Comparison of ENCODE assay signal across 9 cellular contexts in the genomic region with DNA sequence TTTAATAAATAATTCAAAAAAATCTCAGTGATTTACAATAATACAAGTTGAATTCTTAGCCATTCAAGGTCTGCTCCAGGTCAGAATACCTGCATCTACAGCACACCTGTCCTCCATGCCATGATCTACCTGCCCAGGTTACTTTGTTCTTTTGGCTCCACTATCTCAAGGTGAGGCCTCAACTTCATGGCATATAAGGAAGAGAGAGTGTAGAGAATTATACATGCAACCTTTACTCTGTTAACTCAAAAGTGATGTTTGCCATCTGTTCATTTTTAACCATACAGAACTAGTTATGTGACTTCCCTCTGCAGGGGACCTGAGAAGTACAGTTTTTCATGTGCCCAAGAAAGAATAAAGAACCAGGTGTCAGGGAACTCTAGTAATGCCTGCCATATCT. TPM values are rescaled to one million over a fixed set of nuclear protein-coding genes. Genes with fewer than 3 reads are reported as not detected.
"Had no signal": no experiment of that assay in that cellular context is flagged by ENCODE, and none has a peak within 500 bp of the region (broad histone marks: within the 10 kb centered on the region; RNA-seq: fewer than 3 reads in every experiment).

No MANE protein-coding gene starts in this region.

- H3K4me3 Mint-ChIP-seq: HFFc6, IgD-negative memory B cell had no signal

- H3K4me1 Mint-ChIP-seq: IgD-negative memory B cell had no signal

- DNase-seq: GM23248, GOT3, H7, HFFc6 had no signal

- H2AFZ ChIP-seq: GM23248 had no signal

- H3K4me3 ChIP-seq: GM23248, HAP-1 had no signal

- H3K27ac Mint-ChIP-seq: HFFc6, IgD-negative memory B cell had no signal

- FAIRE-seq: HepG2 had no signal

- H3K4me1 ChIP-seq: HAP-1 had no signal

- H3K9ac ChIP-seq: GM23248 had no signal

- H3K9me3 ChIP-seq: HAP-1 had no signal

- ATAC-seq: HCT116, HepG2 had no signal

- H3K27ac ChIP-seq: GM23248, HL-60 had no signal

- H3K36me3 ChIP-seq: HAP-1 had no signal

RNA-seq across cellular contexts. Expression of gene FGF9, which starts 38.7 kb away (rescaled TPM):
- total RNA-seq: HepG2, HFFc6 had no signal
